Comparison of ENCODE assay signal across 14 cellular contexts in the genomic region with DNA sequence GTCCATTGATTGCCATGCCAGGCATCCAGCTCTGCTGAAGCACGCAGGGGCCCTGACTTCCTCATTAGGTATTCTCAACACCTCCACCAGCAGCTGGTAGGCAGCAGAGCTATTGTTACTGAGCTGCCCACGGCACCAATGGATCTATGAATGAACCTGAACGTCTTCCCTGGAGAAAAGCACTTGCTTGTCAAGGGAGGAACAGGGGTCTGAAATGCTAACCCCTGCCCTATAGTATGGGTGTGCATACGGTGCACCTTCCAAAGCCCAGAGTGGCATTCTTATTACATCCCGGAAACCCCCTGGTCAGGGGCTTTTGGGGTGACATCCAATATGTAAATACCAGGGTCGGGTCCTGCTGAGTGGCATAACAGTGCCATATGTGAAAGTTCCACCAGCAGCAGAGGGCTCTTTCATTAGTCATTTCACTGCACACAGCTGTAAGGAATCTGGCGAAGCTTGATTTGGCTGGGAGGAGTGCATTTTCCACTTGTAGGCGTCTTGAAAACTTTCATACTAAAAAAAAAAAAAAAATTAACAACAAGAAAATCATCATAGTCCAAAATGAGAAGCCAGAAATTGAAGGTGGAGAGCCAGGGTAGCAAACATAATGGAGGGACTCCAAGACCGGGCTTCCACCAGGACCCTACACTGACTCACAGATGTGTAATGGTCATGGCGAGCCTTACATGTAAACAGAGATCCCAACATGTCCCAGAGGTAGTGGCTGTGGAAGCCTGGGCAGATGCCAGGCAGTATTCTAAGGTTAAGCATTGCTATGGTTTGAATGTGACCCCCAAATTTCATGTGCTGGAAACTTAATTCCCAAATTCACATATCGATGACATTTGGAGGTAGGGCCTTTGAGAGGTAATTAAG. TPM values are rescaled to one million over a fixed set of nuclear protein-coding genes. Genes with fewer than 3 reads are reported as not detected.
DNase-seq lines count a peak whose midpoint lies in the region; ATAC-seq and TF ChIP-seq lines count a peak whose summit lies in the region.
"Had no signal": no experiment of that assay in that cellular context is flagged by ENCODE, and none has a peak within 500 bp of the region (broad histone marks: within the 10 kb centered on the region; RNA-seq: fewer than 3 reads in every experiment).

No MANE protein-coding gene starts in this region.

- no TSS peak for BruUV-seq in OCI-LY7 (replicated peaks; lab: Mats Ljungman, UMichigan)

- no peaks in the 10 kb centered on the region for H3K27me3 Mint-ChIP-seq in stimulated activated naive B cell treated with anti-CD40 and anti-IgM and Interleukin-4, amounts not matched to agents 10 μg/mL and 1 μg/mL and 100 μg/mL, for 72 hours
- H3K27me3 Mint-ChIP-seq: activated CD4-positive, alpha-beta memory T cell treated with anti-CD3 and anti-CD28 coated beads, Interleukin-2, amount 10 ng/mL, durations not matched to agents 7 days and 5 days had no signal

- CTCF ChIA-PET in OCI-LY7 (lab: Charles Lee; ENCODE audit: unreplicated experiment), result interaction anchor here (1.2 to 1.4 kb wide), 2 partner anchors 11 to 886 kb away, joined by 4 to 7 read pairs; no protein-coding TSS in a partner anchor

- POLR2A ChIA-PET in OCI-LY7 (lab: Charles Lee), result interaction anchor here (0.5 to 1.9 kb wide), 18 partner anchors 8 to 887 kb away, joined by 3 to 22 read pairs (median 4); partner anchors contain the start of genes GAS5 and ZBTB37

- H3K4me3 Mint-ChIP-seq in stimulated activated naive B cell treated with anti-CD40 and anti-IgM and Interleukin-4, amounts not matched to agents 10 μg/mL and 1 μg/mL and 100 μg/mL, for 72 hours, result peak overlapping the region; percentile 59 to 69
- H3K4me3 Mint-ChIP-seq: activated CD4-positive, alpha-beta memory T cell treated with anti-CD3 and anti-CD28 coated beads, Interleukin-2, amount 10 ng/mL, durations not matched to agents 7 days and 5 days; nephron had no signal

- peaks cover 4% of the 10 kb centered on the region; the same call in 1 of the 2 replicates for H3K9me3 ChIP-seq in OCI-LY7 (ENCODE audit: low read length)

- H3K36me3 ChIP-seq in OCI-LY7 (ENCODE audit: insufficient read depth, low read length), result peaks cover 33% of the 10 kb centered on the region

- H3K9me3 Mint-ChIP-seq in stimulated activated naive B cell treated with anti-CD40 and anti-IgM and Interleukin-4, amounts not matched to agents 10 μg/mL and 1 μg/mL and 100 μg/mL, for 72 hours, result peaks cover 4 to 7% of the 10 kb centered on the region in 2 donors
- H3K9me3 Mint-ChIP-seq: activated CD4-positive, alpha-beta memory T cell treated with anti-CD3 and anti-CD28 coated beads, Interleukin-2, amount 10 ng/mL, durations not matched to agents 7 days and 5 days; nephron had no signal

- DNase-seq in activated CD4-positive, CD25-positive, alpha-beta regulatory T cell treated with anti-CD3 and anti-CD28 coated beads, Interleukin-2, amount 50 U/mL, for 72 hours, result no peak
- DNase-seq in OCI-LY7 (ENCODE audit: low spot score) (peak; percentile 76), COR-L47 (lab: John Stamatoyannopoulos, UW) (no peak), NCI-H510A treated with DMSO at 0.1 percent for 48 hours (lab: John Stamatoyannopoulos, UW) (no peak), inferior parietal cortex (ENCODE audit: extremely low spot score) (no peak)
- peak; percentile 82 for DNase-seq in stimulated activated naive B cell treated with anti-CD40 and anti-IgM and Interleukin-4, amounts not matched to agents 10 μg/mL and 1 μg/mL and 100 μg/mL, for 72 hours
- DNase-seq: activated CD4-positive, alpha-beta memory T cell treated with anti-CD3 and anti-CD28 coated beads, Interleukin-2, amount 10 ng/mL, durations not matched to agents 7 days and 5 days; amniotic stem cell; H7; NCI-H345 had no signal

- TF ChIP-seq CTCF in OCI-LY7 (conservative IDR thresholded peaks at IDR 0.05; ENCODE audit: low read length), result no peak

- peak overlapping the region; percentile 99 for H3K27ac Mint-ChIP-seq in stimulated activated naive B cell treated with anti-CD40 and anti-IgM and Interleukin-4, amounts not matched to agents 10 μg/mL and 1 μg/mL and 100 μg/mL, for 72 hours
- H3K27ac Mint-ChIP-seq: activated CD4-positive, alpha-beta memory T cell treated with anti-CD3 and anti-CD28 coated beads, Interleukin-2, amount 10 ng/mL, durations not matched to agents 7 days and 5 days; nephron had no signal

- H3K9me2 ChIP-seq in OCI-LY7 (ENCODE audit: insufficient read depth, low read length), result no peaks in the 10 kb centered on the region

- peaks cover 20 to 38% of the 10 kb centered on the region in 2 donors for H3K36me3 Mint-ChIP-seq in stimulated activated naive B cell treated with anti-CD40 and anti-IgM and Interleukin-4, amounts not matched to agents 10 μg/mL and 1 μg/mL and 100 μg/mL, for 72 hours

- H4K20me1 ChIP-seq in OCI-LY7 (ENCODE audit: insufficient read depth, low read length), result no peaks in the 10 kb centered on the region

- peaks cover 61 to 86% of the 10 kb centered on the region in 2 donors for H3K4me1 Mint-ChIP-seq in stimulated activated naive B cell treated with anti-CD40 and anti-IgM and Interleukin-4, amounts not matched to agents 10 μg/mL and 1 μg/mL and 100 μg/mL, for 72 hours

- H3K27ac ChIP-seq in OCI-LY7 (ENCODE audit: low read depth, low read length, poor library complexity, severe bottlenecking), result peak overlapping the region; percentile 96
- H3K27ac ChIP-seq: SK-N-MC had no signal

- H3K4me1 ChIP-seq in OCI-LY7 (ENCODE audit: insufficient read depth, low read length, poor library complexity, severe bottlenecking), result peaks cover 70% of the 10 kb centered on the region

- H3K4me2 ChIP-seq in OCI-LY7 (ENCODE audit: low read length), result peak overlapping the region; percentile 68

- H3K4me3 ChIP-seq in OCI-LY7 (ENCODE audit: low read depth, low read length, poor library complexity, severe bottlenecking), result peak overlapping the region; percentile 64
- H3K4me3 ChIP-seq: SK-N-MC had no signal

- intact Hi-C loops in OCI-LY7 (cut with micrococcal nuclease; ENCODE audit: unreplicated experiment), result loop anchor here (5.0 to 10.0 kb wide), 3 partner anchors 304 to 739 kb away; partner anchors contain the start of gene RABGAP1L

- peak overlapping the region; percentile 7; the same call in 1 of the 2 replicates for H2AFZ ChIP-seq in OCI-LY7 (ENCODE audit: low read length)

- ATAC-seq in activated CD4-positive, CD25-positive, alpha-beta regulatory T cell treated with anti-CD3 and anti-CD28 coated beads, Interleukin-2, amount 50 U/mL, for 24 hours, result peak; percentile 41 to 64
- peak; percentile 52 for ATAC-seq in HG02642 (IDR thresholded peaks at IDR 0.05; ENCODE audit: poor library complexity, unreplicated experiment)
- peak; percentile 68 to 70 for ATAC-seq in stimulated activated naive B cell treated with anti-CD40 and anti-IgM and Interleukin-4, amounts not matched to agents 10 μg/mL and 1 μg/mL and 100 μg/mL, for 72 hours (replicated peaks)

- peaks cover 15% of the 10 kb centered on the region; the same call in 1 of the 2 replicates for H3K79me2 ChIP-seq in OCI-LY7 (ENCODE audit: insufficient read depth, low read depth, low read length)

RNA-seq across cellular contexts. Expression of gene PRDX6, which starts 58.8 kb away (rescaled TPM):
- 87.4 and 109 TPM in 2 replicates for total RNA-seq in OCI-LY7 (2014; rRNA removed; shearing (Covaris generic))
- total RNA-seq in OCI-LY7 (2022), result 144 and 148 TPM in 2 replicates

Comparison
In these comparisons a context has a peak if more than half of its experiments do, and no peak if none do; other contexts are left out.
1. DNase-seq: peak in OCI-LY7 (single experiment) and stimulated activated naive B cell treated with anti-CD40 and anti-IgM and Interleukin-4, amounts not matched to agents 10 μg/mL and 1 μg/mL and 100 μg/mL, for 72 hours (single experiment); none in activated CD4-positive, CD25-positive, alpha-beta regulatory T cell treated with anti-CD3 and anti-CD28 coated beads, Interleukin-2, amount 50 U/mL, for 72 hours (single experiment), COR-L47 (single experiment), NCI-H510A treated with DMSO at 0.1 percent for 48 hours (single experiment) and inferior parietal cortex (single experiment).
2. Peak in every context shown above with its lines, with median percentiles within 50 percentile points of each other: ATAC-seq.